In genomic region chr13:30094015-30094533, GRCh38 we compare ENCODE assay signal across 27 cellular contexts.
"Had no signal": no experiment of that assay in that cellular context is flagged by ENCODE, and none has a peak within 500 bp of the region (broad histone marks: within the 10 kb centered on the region; RNA-seq: fewer than 3 reads in every experiment).

No MANE protein-coding gene starts in this region.

- ATAC-seq: effector memory CD8-positive, alpha-beta T cell; esophagus mucosa; gastrocnemius medialis; heart right ventricle; left cardiac atrium; left lobe of liver; left ventricle myocardium superior; lower lobe of right lung; mucosa of descending colon had no signal

- H3K9me3 Mint-ChIP-seq: effector memory CD8-positive, alpha-beta T cell; endodermal cell; mesothelial cell of epicardium had no signal

- H3K27me3 ChIP-seq: dorsolateral prefrontal cortex, esophagus squamous epithelium, gastrocnemius medialis had no signal

- H3K4me1 Mint-ChIP-seq: mesothelial cell of epicardium had no signal

- H3K27ac ChIP-seq: coronary artery, dorsolateral prefrontal cortex, epithelial cell of prostate, esophagus squamous epithelium, gastrocnemius medialis, heart right ventricle, lower lobe of right lung had no signal

- DNase-seq: dermis blood vessel endothelial cell; dorsolateral prefrontal cortex; effector CD8-positive, alpha-beta T cell; effector memory CD8-positive, alpha-beta T cell; endodermal cell; esophagus squamous epithelium; foreskin fibroblast; foreskin melanocyte; gastrocnemius medialis; glutamatergic neuron; head of caudate nucleus; heart right ventricle; hippocampal formation; left cardiac atrium; left ventricle myocardium superior; lower lobe of right lung; mesenchymal stem cell; mucosa of descending colon had no signal

- H3K9me3 ChIP-seq: esophagus squamous epithelium, gastrocnemius medialis, heart right ventricle, lower lobe of right lung, mucosa of descending colon had no signal

- H3K4me1 ChIP-seq: esophagus squamous epithelium, gastrocnemius medialis, heart right ventricle, lower lobe of right lung had no signal

- FAIRE-seq: colon, endometrium, islet of Langerhans, keratinocyte had no signal

- H3K4me3 Mint-ChIP-seq: effector memory CD8-positive, alpha-beta T cell; endodermal cell; mesothelial cell of epicardium had no signal

- H3K27ac Mint-ChIP-seq: effector memory CD8-positive, alpha-beta T cell; endodermal cell; mesothelial cell of epicardium had no signal

- H3K36me3 Mint-ChIP-seq: mesothelial cell of epicardium had no signal

- H3K4me3 ChIP-seq: coronary artery, dorsolateral prefrontal cortex, esophagus squamous epithelium, gastrocnemius medialis, heart right ventricle, lower lobe of right lung, mucosa of descending colon had no signal

- H3K36me3 ChIP-seq: esophagus squamous epithelium, gastrocnemius medialis, heart right ventricle, lower lobe of right lung had no signal
